7 cellular contexts compared by ENCODE assay signal in the genomic region with DNA sequence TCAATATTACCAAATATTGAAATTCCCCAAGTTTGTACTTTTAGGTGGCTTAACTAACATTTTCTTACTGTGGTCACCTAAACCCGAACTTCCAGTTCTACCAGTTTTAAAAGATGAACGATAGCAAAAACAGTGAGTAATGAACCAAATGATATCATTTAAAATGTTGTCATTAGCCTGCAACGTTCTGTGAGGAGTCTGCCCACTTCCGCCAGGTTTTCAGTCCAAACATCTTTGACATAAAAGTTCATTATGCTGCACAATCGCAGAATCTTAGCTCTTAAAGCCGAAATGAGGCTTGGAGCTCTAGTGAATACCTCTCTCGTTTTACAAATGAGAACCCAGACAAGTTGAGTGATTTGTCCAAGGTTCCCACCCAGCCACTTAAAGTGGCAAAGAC. TPM values are rescaled to one million over a fixed set of nuclear protein-coding genes. Genes with fewer than 3 reads are reported as not detected.
A peak's percentile ranks its signal among the peaks of the same experiment; 100 is the strongest.
DNase-seq lines count a peak whose midpoint lies in the region; ATAC-seq and TF ChIP-seq lines count a peak whose summit lies in the region.

No MANE protein-coding gene starts in this region.

- no peaks in the 10 kb centered on the region for H3K36me3 Mint-ChIP-seq in osteocyte (ENCODE audit: unreplicated experiment)

- H3K4me1 Mint-ChIP-seq in osteocyte (ENCODE audit: unreplicated experiment), result peaks cover 4% of the 10 kb centered on the region

- peak overlapping the region; percentile 90 for H3K4me3 Mint-ChIP-seq in osteocyte (ENCODE audit: unreplicated experiment)

- in situ Hi-C loops in GM13976 (cut with MboI; ENCODE audit: low sequenced_read_pairs, unreplicated experiment), result no loop called here

- H3K9me3 Mint-ChIP-seq in osteocyte (ENCODE audit: unreplicated experiment), result no peaks in the 10 kb centered on the region

- DNase-seq in GM13976 (ENCODE audit: low spot score) (peak; percentile 29), RPMI7951 (ENCODE audit: low read depth) (peak; percentile 23), epithelial cell of prostate (ENCODE audit: low read depth, low spot score) (no peak), osteocyte (ENCODE audit: extremely low spot score, unreplicated experiment) (no peak), GOT3 (lab: John Stamatoyannopoulos, UW) (no peak)

- peaks cover 2% of the 10 kb centered on the region for H3K27me3 Mint-ChIP-seq in osteocyte (ENCODE audit: unreplicated experiment)

- H3K27ac Mint-ChIP-seq in osteocyte (ENCODE audit: unreplicated experiment), result peak overlapping the region; percentile 91

- ATAC-seq in GM19328 (IDR thresholded peaks at IDR 0.05; ENCODE audit: unreplicated experiment) (no peak), GM18498 (IDR thresholded peaks at IDR 0.05; ENCODE audit: unreplicated experiment) (no peak)

- peak overlapping the region; percentile 88 for H3K27ac ChIP-seq in epithelial cell of prostate

- TF ChIP-seq CTCF in GM13976 (IDR thresholded peaks at IDR 0.05; ENCODE audit: borderline replicate concordance, control extremely low read depth, extremely low read depth, insufficient read depth, missing control alignments), result no peak
- no peak for TF ChIP-seq CTCF in osteocyte (IDR thresholded peaks at IDR 0.05)

RNA-seq across cellular contexts. Expression of a gene that starts 0.8 kb away (rescaled TPM):
- total RNA-seq in RPMI7951 (2014; rRNA removed; shearing (Covaris generic)), result 20.7 and 23.1 TPM in 2 replicates
- total RNA-seq in osteocyte, result 10.3 and 12.2 TPM in 2 replicates

RNA-seq across cellular contexts. Expression of a gene that starts 19.1 kb away (rescaled TPM):
- not detected in 2 replicates for total RNA-seq in RPMI7951 (2014; rRNA removed; shearing (Covaris generic))
- total RNA-seq in osteocyte, result not detected in 2 replicates

RNA-seq across cellular contexts. Expression of a gene that starts 49.7 kb away (rescaled TPM):
- total RNA-seq in RPMI7951 (2014; rRNA removed; shearing (Covaris generic)), result 0.12 and 0.39 TPM in 2 replicates
- total RNA-seq in osteocyte, result 0.27 TPM in 1 of 2 replicates, not detected in the other

Comparison
In these comparisons a context has a peak if more than half of its experiments do, and no peak if none do; other contexts are left out.
1. DNase-seq: peak in GM13976 (single experiment) and RPMI7951 (single experiment); none in epithelial cell of prostate (single experiment), osteocyte (single experiment) and GOT3 (single experiment).